8 cellular contexts compared by ENCODE assay signal in the genomic region with DNA sequence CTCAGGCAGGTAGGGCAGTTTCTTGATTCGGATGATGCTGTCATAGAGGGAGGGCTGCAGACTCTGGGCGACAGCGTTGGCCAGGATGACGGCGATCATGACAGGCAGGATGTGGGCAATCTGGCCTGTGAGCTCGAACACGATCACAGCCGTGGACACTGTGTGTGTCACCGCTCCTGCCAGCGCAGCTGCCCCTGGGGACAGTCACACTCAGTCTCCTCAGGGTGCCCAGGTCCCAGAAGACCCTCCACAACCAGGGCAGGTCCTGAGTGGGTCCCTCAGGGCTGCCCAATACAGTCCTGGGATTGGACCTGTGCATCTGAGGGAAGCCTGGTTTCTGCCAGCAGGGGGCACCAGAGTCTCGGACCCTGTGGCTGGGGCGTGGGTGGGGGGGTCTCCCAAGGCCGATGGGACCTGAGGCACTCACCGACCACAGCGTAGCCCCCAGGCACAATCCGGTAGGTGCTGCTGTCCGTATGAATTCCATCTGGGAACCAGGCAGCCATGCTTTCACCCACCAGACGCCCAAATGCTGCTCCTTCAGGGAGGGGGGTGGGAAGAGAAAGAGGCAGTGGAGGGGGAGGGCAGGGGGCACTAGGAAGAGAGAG. TPM values are rescaled to one million over a fixed set of nuclear protein-coding genes. Genes with fewer than 3 reads are reported as not detected.
A peak's percentile ranks its signal among the peaks of the same experiment; 100 is the strongest.
DNase-seq lines count a peak whose midpoint lies in the region; ATAC-seq and TF ChIP-seq lines count a peak whose summit lies in the region.

No MANE protein-coding gene starts in this region.

- H3K27me3 ChIP-seq in OCI-LY1 (ENCODE audit: insufficient read depth, low read length): peaks cover 5% of the 10 kb centered on the region; the same call in 1 of the 2 replicates
- no peaks in the 10 kb centered on the region for H3K27me3 ChIP-seq in gastrocnemius medialis

- in situ Hi-C loops in gastrocnemius medialis (cut with MboI; ENCODE audit: low sequenced_read_pairs in 4 of 4): loop anchor here in 3 of 4 donors (25.0 kb wide), 3 partner anchors 408 to 458 kb away; partner anchors contain the start of gene VPS8 (in 1 of the 3)

- H3K9ac ChIP-seq in OCI-LY1 (ENCODE audit: low read length): no peak overlapping the region

- H3K9me3 ChIP-seq in OCI-LY1 (ENCODE audit: low read length): no peaks in the 10 kb centered on the region
- H3K9me3 ChIP-seq in gastrocnemius medialis: no peaks in the 10 kb centered on the region

- H3K4me1 ChIP-seq in OCI-LY1 (ENCODE audit: insufficient read depth, low read length, severe bottlenecking) (peaks cover 3% of the 10 kb centered on the region), gastrocnemius medialis (no peaks in the 10 kb centered on the region)

- H3K4me3 ChIP-seq in OCI-LY1 (ENCODE audit: low read depth, low read length, poor library complexity, severe bottlenecking) (no peak overlapping the region), gastrocnemius medialis (no peak overlapping the region)

- H3K79me2 ChIP-seq in OCI-LY1 (ENCODE audit: insufficient read depth, low read length): no peaks in the 10 kb centered on the region

- H3K36me3 ChIP-seq in OCI-LY1 (ENCODE audit: insufficient read depth, low read length): no peaks in the 10 kb centered on the region
- no peaks in the 10 kb centered on the region for H3K36me3 ChIP-seq in gastrocnemius medialis

- H3K36me3 Mint-ChIP-seq in activated T-helper 17 cell treated with anti-CD3 and anti-CD28 coated beads, Interleukin-2, amount 50 U/mL, for 72 hours (ENCODE audit: low read depth): no peaks in the 10 kb centered on the region

- H2AFZ ChIP-seq in OCI-LY1 (ENCODE audit: low read length): no peak overlapping the region

- H3K27ac ChIP-seq in OCI-LY1 (ENCODE audit: low read depth, low read length, poor library complexity, severe bottlenecking) (no peak overlapping the region), gastrocnemius medialis (no peak overlapping the region)

- intact Hi-C loops in Right ventricle myocardium superior (cut with DNase I): no loop called here
- intact Hi-C loops in gastrocnemius medialis (cut with DNase I; ENCODE audit: low total_unique reads): no loop called here

- H3K4me3 Mint-ChIP-seq in activated T-helper 17 cell treated with anti-CD3 and anti-CD28 coated beads, Interleukin-2, amount 50 U/mL, for 72 hours: no peak overlapping the region

- peak; percentile 96 for ATAC-seq in activated T-helper 17 cell treated with anti-CD3 and anti-CD28 coated beads, Interleukin-2, amount 50 U/mL, for 72 hours (replicated peaks)
- ATAC-seq in Right ventricle myocardium superior (ENCODE audit: poor library complexity) (peak; percentile 38), gastrocnemius medialis (peak in 1 of 2 donors; percentile 27), GM18502 (IDR thresholded peaks at IDR 0.05; ENCODE audit: poor library complexity, unreplicated experiment) (no peak)

- H3K9me2 ChIP-seq in OCI-LY1 (ENCODE audit: low read depth, low read length): no peaks in the 10 kb centered on the region

- H3K9me3 Mint-ChIP-seq in activated T-helper 17 cell treated with anti-CD3 and anti-CD28 coated beads, Interleukin-2, amount 50 U/mL, for 72 hours: no peaks in the 10 kb centered on the region

- no peak overlapping the region; the same call in 1 of the 2 replicates for H3K4me2 ChIP-seq in OCI-LY1 (ENCODE audit: low read length)

- H4K20me1 ChIP-seq in OCI-LY1 (ENCODE audit: insufficient read depth, low read length): no peaks in the 10 kb centered on the region

- no peaks in the 10 kb centered on the region for H3K27me3 Mint-ChIP-seq in activated T-helper 17 cell treated with anti-CD3 and anti-CD28 coated beads, Interleukin-2, amount 50 U/mL, for 72 hours

- no peak for TF ChIP-seq POLR2A in gastrocnemius medialis (IDR thresholded peaks at IDR 0.05)

- H3F3A ChIP-seq in OCI-LY1 (ENCODE audit: insufficient read depth, low read length): no peaks in the 10 kb centered on the region

- DNase-seq in NCI-H2227 (lab: John Stamatoyannopoulos, UW; ENCODE audit: unreplicated experiment) (peak; percentile 69), NCI-H2227 treated with DMSO at 0.1 percent for 48 hours (lab: John Stamatoyannopoulos, UW) (no peak), Right ventricle myocardium superior (peak; percentile 77), gastrocnemius medialis (no peak), middle frontal gyrus (ENCODE audit: extremely low spot score, low spot score) (no peak)

- TF ChIP-seq CTCF in OCI-LY1 (IDR thresholded peaks at IDR 0.05; ENCODE audit: low read length) (peak; percentile 94), gastrocnemius medialis (IDR thresholded peaks at IDR 0.05 in 4 of 5, conservative IDR thresholded peaks at IDR 0.05 in 1 of 5) (peak; percentile 49 to 81 (median 61))

- H3K4me1 Mint-ChIP-seq in activated T-helper 17 cell treated with anti-CD3 and anti-CD28 coated beads, Interleukin-2, amount 50 U/mL, for 72 hours: no peaks in the 10 kb centered on the region

- H3K27ac Mint-ChIP-seq in activated T-helper 17 cell treated with anti-CD3 and anti-CD28 coated beads, Interleukin-2, amount 50 U/mL, for 72 hours: peak overlapping the region; percentile 54

RNA-seq across cellular contexts. Expression of gene CLCN2, which starts 7.2 kb away (rescaled TPM):
- 10 to 100 TPM in 1 of 2 donors, 1 to 10 TPM in 1; 9.5 to 13.7 TPM for total RNA-seq in activated T-helper 17 cell treated with anti-CD3 and anti-CD28 coated beads, Interleukin-2, amount 50 U/mL, for 72 hours
- 1.9 TPM for total RNA-seq in Right ventricle myocardium superior
- total RNA-seq in gastrocnemius medialis: 1 to 10 TPM in 2 of 4 donors, under 1 TPM in 2; 0.62 to 1.2 (median 0.92) TPM

RNA-seq across cellular contexts. Expression of gene POLR2H, which starts 7.3 kb away (rescaled TPM):
- total RNA-seq in activated T-helper 17 cell treated with anti-CD3 and anti-CD28 coated beads, Interleukin-2, amount 50 U/mL, for 72 hours: 100 to 1,000 TPM; 156 to 183 TPM
- total RNA-seq in Right ventricle myocardium superior: 19.9 TPM
- 10 to 100 TPM; 45.5 to 87.7 (median 53.0) TPM for total RNA-seq in gastrocnemius medialis

RNA-seq across cellular contexts. Expression of gene FAM131A, which starts 16.8 kb away (rescaled TPM):
- 1 to 10 TPM; 2.5 to 6.7 TPM for total RNA-seq in activated T-helper 17 cell treated with anti-CD3 and anti-CD28 coated beads, Interleukin-2, amount 50 U/mL, for 72 hours
- total RNA-seq in Right ventricle myocardium superior: 36.3 TPM
- total RNA-seq in gastrocnemius medialis: 10 to 100 TPM; 14.7 to 27.1 (median 18.8) TPM

RNA-seq across cellular contexts. Expression of gene THPO, which starts 23.8 kb away (rescaled TPM):
- not detected for total RNA-seq in activated T-helper 17 cell treated with anti-CD3 and anti-CD28 coated beads, Interleukin-2, amount 50 U/mL, for 72 hours
- total RNA-seq in Right ventricle myocardium superior: 0.11 TPM
- 1 to 10 TPM in 1 of 4 donors, under 1 TPM in 2, not detected in 1; 0.36 to 2.5 (median 0.69) TPM for total RNA-seq in gastrocnemius medialis

RNA-seq across cellular contexts. Expression of gene CHRD, which starts 25.6 kb away (rescaled TPM):
- total RNA-seq in activated T-helper 17 cell treated with anti-CD3 and anti-CD28 coated beads, Interleukin-2, amount 50 U/mL, for 72 hours: under 1 TPM; 0.05 to 0.39 TPM
- total RNA-seq in Right ventricle myocardium superior (7.8 TPM), gastrocnemius medialis (1 to 10 TPM; 2.6 to 5.7 (median 3.4) TPM)

Comparison
In these comparisons a context has a peak if more than half of its experiments do, and no peak if none do; other contexts are left out.
1. DNase-seq: peak in NCI-H2227 (single experiment) and Right ventricle myocardium superior (single experiment); none in NCI-H2227 treated with DMSO at 0.1 percent for 48 hours (single experiment), gastrocnemius medialis (0 of 2) and middle frontal gyrus (single experiment).